In the genomic region with DNA sequence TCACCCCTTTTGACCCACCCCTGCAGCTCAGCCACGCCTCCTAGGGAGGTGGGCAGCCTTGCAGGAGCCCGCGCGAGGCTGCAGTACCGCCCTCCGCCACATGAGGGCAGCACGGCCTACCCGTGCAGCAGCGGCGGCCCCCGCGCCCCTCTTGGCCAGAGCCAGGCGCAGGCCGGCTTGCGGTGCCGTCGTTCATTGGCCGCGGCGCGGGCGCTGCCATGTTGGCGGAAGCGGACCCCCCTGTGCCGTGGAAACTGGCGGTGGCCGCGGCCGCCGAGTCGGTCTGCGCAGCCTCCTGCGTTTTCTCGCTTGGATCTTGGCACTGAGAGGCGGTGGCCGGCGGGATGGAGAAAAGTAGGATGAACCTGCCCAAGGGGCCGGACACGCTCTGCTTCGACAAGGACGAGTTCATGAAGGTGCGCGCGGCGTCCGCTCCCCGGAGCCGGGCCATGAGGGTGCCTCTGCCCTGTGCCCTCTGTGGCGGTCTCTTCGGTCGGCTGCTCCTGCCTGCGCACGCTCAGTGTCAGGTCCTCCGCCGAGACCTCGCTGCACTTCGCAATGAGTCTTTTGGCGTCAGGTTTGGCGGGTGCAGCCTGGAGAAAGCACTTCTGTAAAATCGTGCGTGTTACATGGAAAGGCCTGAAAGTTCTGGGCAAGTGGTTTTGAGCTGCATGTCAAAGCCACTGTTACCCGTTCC, we compare ENCODE assay signal across 8 cellular contexts. TPM values are rescaled to one million over a fixed set of nuclear protein-coding genes. Genes with fewer than 3 reads are reported as not detected.
DNase-seq lines count a peak whose midpoint lies in the region; ATAC-seq and TF ChIP-seq lines count a peak whose summit lies in the region.

A gene with protein sequence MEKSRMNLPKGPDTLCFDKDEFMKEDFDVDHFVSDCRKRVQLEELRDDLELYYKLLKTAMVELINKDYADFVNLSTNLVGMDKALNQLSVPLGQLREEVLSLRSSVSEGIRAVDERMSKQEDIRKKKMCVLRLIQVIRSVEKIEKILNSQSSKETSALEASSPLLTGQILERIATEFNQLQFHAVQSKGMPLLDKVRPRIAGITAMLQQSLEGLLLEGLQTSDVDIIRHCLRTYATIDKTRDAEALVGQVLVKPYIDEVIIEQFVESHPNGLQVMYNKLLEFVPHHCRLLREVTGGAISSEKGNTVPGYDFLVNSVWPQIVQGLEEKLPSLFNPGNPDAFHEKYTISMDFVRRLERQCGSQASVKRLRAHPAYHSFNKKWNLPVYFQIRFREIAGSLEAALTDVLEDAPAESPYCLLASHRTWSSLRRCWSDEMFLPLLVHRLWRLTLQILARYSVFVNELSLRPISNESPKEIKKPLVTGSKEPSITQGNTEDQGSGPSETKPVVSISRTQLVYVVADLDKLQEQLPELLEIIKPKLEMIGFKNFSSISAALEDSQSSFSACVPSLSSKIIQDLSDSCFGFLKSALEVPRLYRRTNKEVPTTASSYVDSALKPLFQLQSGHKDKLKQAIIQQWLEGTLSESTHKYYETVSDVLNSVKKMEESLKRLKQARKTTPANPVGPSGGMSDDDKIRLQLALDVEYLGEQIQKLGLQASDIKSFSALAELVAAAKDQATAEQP (plus strand): TSS at position 219 of the 697 bp plus-strand sequence. CDS start 126 bp downstream, at position 345.

- H3K27me3 ChIP-seq in kidney epithelial cell (ENCODE audit: control insufficient read depth, insufficient read depth, low read length): peaks cover 7% of the 10 kb centered on the region

- H3K36me3 ChIP-seq in kidney epithelial cell (ENCODE audit: control insufficient read depth, insufficient read depth, low read length): no peaks in the 10 kb centered on the region

- peak; percentile 78 for TF ChIP-seq CTCF in kidney epithelial cell (IDR thresholded peaks at IDR 0.05; ENCODE audit: insufficient read depth, low read length, poor library complexity, severe bottlenecking)

- DNase-seq in Ammon's horn (ENCODE audit: low spot score) (peak; percentile 94), NCI-H446 (lab: John Stamatoyannopoulos, UW) (peak; percentile 69 to 97), cerebellum (ENCODE audit: low spot score) (peak; percentile 94), kidney epithelial cell (ENCODE audit: low read depth) (peak; percentile 63)
- DNase-seq in activated CD4-positive, alpha-beta T cell treated with anti-CD3 and anti-CD28 coated beads for 1 hour: peak; percentile 91
- peak; percentile 89 to 98 for DNase-seq in stimulated activated CD4-positive, alpha-beta T cell treated with anti-CD3 and anti-CD28 coated beads, Interleukin-1b, Interleukin-23, amount 100 ng/mL, for 1 hour (ENCODE audit: low read depth in 2 of 2)

- peak within 1 kb of the TSS; percentile 68 for H3K4me3 ChIP-seq in kidney epithelial cell (ENCODE audit: low read depth, low read length)

- ATAC-seq in GM19035 (IDR thresholded peaks at IDR 0.05; ENCODE audit: unreplicated experiment) (peak; percentile 96), HG03354 (IDR thresholded peaks at IDR 0.05; ENCODE audit: poor library complexity, severe bottlenecking, unreplicated experiment) (peak; percentile 97)

RNA-seq across cellular contexts. Expression of the gene that starts here (rescaled TPM):
- total RNA-seq in cerebellum: 24.0 TPM
- total RNA-seq in kidney epithelial cell: 28.5 and 29.7 TPM in 2 replicates

Comparison
In these comparisons a context has a peak if more than half of its experiments do, and no peak if none do; other contexts are left out.
1. Peak in every context shown above with its lines: DNase-seq, ATAC-seq and H3K4me3 ChIP-seq.